21 cellular contexts compared by ENCODE assay signal in genomic region chr15:25563571-25563970, GRCh38.
DNase-seq lines count a peak whose midpoint lies in the region; ATAC-seq, FAIRE-seq and TF ChIP-seq lines count a peak whose summit lies in the region.
"Had no signal": no experiment of that assay in that cellular context is flagged by ENCODE, and none has a peak within 500 bp of the region (broad histone marks: within the 10 kb centered on the region; RNA-seq: fewer than 3 reads in every experiment).

No MANE protein-coding gene starts in this region.

- H3K9me3 Mint-ChIP-seq in GM23338 = no peaks in the 10 kb centered on the region; the same call in 1 of the 3 replicates

- no peak overlapping the region for H3K4me3 Mint-ChIP-seq in GM23338
- H3K4me3 Mint-ChIP-seq: B cell; CD4-positive, CD25-positive, alpha-beta regulatory T cell; CD8-positive, alpha-beta T cell had no signal

- H3K14ac ChIP-seq in H1 (ENCODE audit: insufficient read length) = no peak overlapping the region

- FAIRE-seq in H1 (lab: Jason Lieb, UNC) = no peak
- FAIRE-seq: A204.1, G401.6, GM12892, H54 had no signal

- H3K4me3 ChIP-seq in GM23338 (no peak overlapping the region), HUES64 (ENCODE audit: low read length) (no peak overlapping the region), H1 (ENCODE audit: extremely low read depth in 1 of 4, insufficient read depth in 2 of 4, low read depth in 3 of 4, low read length in 4 of 4) (no peak overlapping the region)
- H3K4me3 ChIP-seq: BLaER1, GM23248 had no signal

- H2BK12ac ChIP-seq in H1 (ENCODE audit: low read depth, low read length) = peak overlapping the region; percentile 55; the same call in 1 of the 2 replicates

- H3K9ac ChIP-seq in HUES64 (ENCODE audit: low read depth, low read length) = no peak overlapping the region
- H3K9ac ChIP-seq in H1 (replicated peaks in 1 of 4; ENCODE audit: extremely low read depth in 1 of 4, low read depth in 3 of 4, low read length in 3 of 4) = no peak overlapping the region
- H3K9ac ChIP-seq: BLaER1, GM23248 had no signal

- H4K20me1 ChIP-seq in GM23338 (replicated peaks; ENCODE audit: insufficient read depth) (no peaks in the 10 kb centered on the region), H1 (replicated peaks in 1 of 2; ENCODE audit: control insufficient read depth in 1 of 2, insufficient read depth in 2 of 2, low read length in 2 of 2) (no peaks in the 10 kb centered on the region)
- H4K20me1 ChIP-seq: BLaER1 had no signal

- H3K27me3 Mint-ChIP-seq in GM23338 (ENCODE audit: insufficient read depth, low read depth, poor library complexity) = peaks cover 7% of the 10 kb centered on the region
- H3K27me3 Mint-ChIP-seq: B cell; CD4-positive, CD25-positive, alpha-beta regulatory T cell had no signal

- H2AFZ ChIP-seq in GM23338 (0 out of 2 replicates have a peak overlapping the region, but pooled peaks have one; percentile 2), H1 (ENCODE audit: low read length) (no peak overlapping the region)
- H2AFZ ChIP-seq: GM23248 had no signal

- DNase-seq in GM23338 (ENCODE audit: low spot score) (peak; percentile 26), H1 (ENCODE audit: low read depth in 1 of 2, low spot score in 2 of 2) (no peak), NCI-H1048 (lab: John Stamatoyannopoulos, UW) (no peak), NOMO-1 treated with DMSO at 0.1 percent for 48 hours (lab: John Stamatoyannopoulos, UW; ENCODE audit: unreplicated experiment) (no peak)
- DNase-seq: Caco-2; CD4-positive, CD25-positive, alpha-beta regulatory T cell; CD8-positive, alpha-beta T cell; DMS153; DND-41; GM23248; HCEC 1CT had no signal

- 64% methylated on average over 4 of the region's 4 CpGs for WGBS in HUES64
- WGBS in H1 (ENCODE audit: extremely low coverage in 1 of 2, insufficient coverage in 1 of 2, insufficient read length in 1 of 2, insufficient replicate concordance in 2 of 2, low coverage in 1 of 2, low lambda C conversion rate in 2 of 2, missing lambda C conversion rate in 1 of 2), 2 experiments = 79% methylated on average over 4 of the region's 4 CpGs; no CpG with 5 or more reads in 1 of the 2 experiments

- CTCF ChIA-PET in H1 (lab: Charles Lee; ENCODE audit: partially characterized antibody) = no interaction called here

- H3K9me2 ChIP-seq in GM23338 (ENCODE audit: insufficient read depth) = peaks cover 4% of the 10 kb centered on the region

- H3K27ac Mint-ChIP-seq in GM23338 = no peak overlapping the region
- H3K27ac Mint-ChIP-seq: B cell; CD4-positive, CD25-positive, alpha-beta regulatory T cell; CD8-positive, alpha-beta T cell had no signal

- no peak overlapping the region for H4K8ac ChIP-seq in H1 (ENCODE audit: extremely low read depth, insufficient read depth, low read length)

- H3K4me1 Mint-ChIP-seq in GM23338 = peaks cover 24% of the 10 kb centered on the region
- H3K4me1 Mint-ChIP-seq: B cell; CD4-positive, CD25-positive, alpha-beta regulatory T cell had no signal

- H3K18ac ChIP-seq in H1 (ENCODE audit: extremely low read depth, low read length) = no peak overlapping the region

- no peak for TF ChIP-seq EP300 in H1 (IDR thresholded peaks at IDR 0.05; ENCODE audit: borderline replicate concordance in 1 of 2, low read depth in 2 of 2, low read length in 2 of 2)

- H3K27me3 ChIP-seq in GM23338 (ENCODE audit: insufficient read depth) = no peaks in the 10 kb centered on the region
- H3K27me3 ChIP-seq in HUES64 (ENCODE audit: insufficient read depth, low read length) = no peaks in the 10 kb centered on the region
- H3K27me3 ChIP-seq in H1 (replicated peaks in 1 of 4; ENCODE audit: control insufficient read depth in 3 of 4, extremely low read depth in 1 of 4, insufficient read depth in 3 of 4, low read length in 3 of 4) = no peaks in the 10 kb centered on the region; a peak in 1 of 7 replicates
- H3K27me3 ChIP-seq: BLaER1 had no signal

- H3F3A ChIP-seq in GM23338 (replicated peaks; ENCODE audit: low read depth) = no peaks in the 10 kb centered on the region

- H4K5ac ChIP-seq in H1 (ENCODE audit: insufficient read length, low read depth, low read length) = no peak overlapping the region

- H3K27ac ChIP-seq in GM23338 (ENCODE audit: low read depth) (no peak overlapping the region), HUES64 (ENCODE audit: low read depth, low read length) (peak overlapping the region; percentile 5; the same call in 1 of the 2 replicates), H1 (ENCODE audit: low read depth, low read length) (no peak overlapping the region)
- H3K27ac ChIP-seq: 22Rv1, BLaER1, C4-2B, GM23248 had no signal

- H2BK15ac ChIP-seq in H1 (ENCODE audit: low read length) = no peak overlapping the region

- TF ChIP-seq RAD21 in H1 (IDR thresholded peaks at IDR 0.05 in 1 of 2, conservative IDR thresholded peaks at IDR 0.05 in 1 of 2; ENCODE audit: low read depth in 2 of 2, low read length in 2 of 2) = no peak

- H2BK20ac ChIP-seq in H1 (ENCODE audit: low read length) = no peak overlapping the region

- TF ChIP-seq CTCF in GM23338 (conservative IDR thresholded peaks at IDR 0.05; ENCODE audit: low read depth in 2 of 2) (no peak), H1 (IDR thresholded peaks at IDR 0.05; ENCODE audit: control extremely low read depth in 1 of 3, insufficient read depth in 1 of 3, low read depth in 1 of 3, low read length in 3 of 3) (no peak)

- H4K91ac ChIP-seq in H1 (replicated peaks; ENCODE audit: insufficient read length, low read length) = no peak overlapping the region

- H3K36me3 ChIP-seq in GM23338 (ENCODE audit: insufficient read depth) (no peaks in the 10 kb centered on the region), HUES64 (ENCODE audit: insufficient read depth, low read length) (no peaks in the 10 kb centered on the region), H1 (ENCODE audit: control insufficient read depth in 2 of 4, insufficient read depth in 4 of 4, low read length in 3 of 4) (no peaks in the 10 kb centered on the region)
- H3K36me3 ChIP-seq: BLaER1 had no signal

- H3K4ac ChIP-seq in H1 (replicated peaks; ENCODE audit: insufficient read length, low read depth, low read length) = no peak overlapping the region

- H3K9me3 ChIP-seq in HUES64 (ENCODE audit: insufficient read depth, low read depth, low read length) (no peaks in the 10 kb centered on the region), H1 (ENCODE audit: insufficient read depth in 2 of 2, low read depth in 1 of 2, low read length in 1 of 2) (0 out of 4 replicates have a peak, but pooled peaks cover 0 to 3% of the 10 kb centered on the region in 2 experiments)
- H3K9me3 ChIP-seq: Caco-2 had no signal

- ATAC-seq in GM23338 (peak; percentile 34; the same call in 1 of the 3 replicates), HG03520 (IDR thresholded peaks at IDR 0.05; ENCODE audit: unreplicated experiment) (no peak)
- ATAC-seq: CD8-positive, alpha-beta T cell had no signal

- peaks cover 4% of the 10 kb centered on the region; the same call in 1 of the 3 replicates for H3K36me3 Mint-ChIP-seq in GM23338 (ENCODE audit: low read depth)
- H3K36me3 Mint-ChIP-seq: CD4-positive, CD25-positive, alpha-beta regulatory T cell; CD8-positive, alpha-beta T cell had no signal

- H3K4me1 ChIP-seq in GM23338 (ENCODE audit: insufficient read depth) (peaks cover 10% of the 10 kb centered on the region), HUES64 (ENCODE audit: insufficient read depth, low read length) (peaks cover 12% of the 10 kb centered on the region; the same call in 1 of the 2 replicates), H1 (replicated peaks in 1 of 4; ENCODE audit: control insufficient read depth in 3 of 4, insufficient read depth in 4 of 4, low read length in 3 of 4) (peaks cover 0 to 3% (median 2%) of the 10 kb centered on the region in 4 experiments; a peak in 4 of 7 replicates)
- H3K4me1 ChIP-seq: Caco-2 had no signal

- H3K56ac ChIP-seq in H1 (replicated peaks; ENCODE audit: insufficient read length, low read depth, low read length) = no peak overlapping the region

- no peak overlapping the region for H3K23ac ChIP-seq in H1 (ENCODE audit: insufficient read length)

- peak overlapping the region; percentile 59 for H3K4me2 ChIP-seq in GM23338
- no peak overlapping the region for H3K4me2 ChIP-seq in H1 (ENCODE audit: insufficient read depth in 1 of 2, low read depth in 2 of 2, low read length in 2 of 2)
- H3K4me2 ChIP-seq: BLaER1 had no signal

- 0 out of 2 replicates have a peak overlapping the region, but pooled peaks have one; percentile 5 for H2BK5ac ChIP-seq in H1 (ENCODE audit: low read depth, low read length)

- H2BK120ac ChIP-seq in H1 (replicated peaks; ENCODE audit: low read depth, low read length) = no peak overlapping the region

- no peak overlapping the region; the same call in 1 of the 2 replicates for H2AK5ac ChIP-seq in H1 (ENCODE audit: low read depth, low read length)

- no peaks in the 10 kb centered on the region for H3K23me2 ChIP-seq in H1 (ENCODE audit: low read depth, low read length)

- H3K79me1 ChIP-seq in H1 (ENCODE audit: low read depth, low read length) = no peaks in the 10 kb centered on the region

- POLR2A ChIA-PET in H1 (lab: Charles Lee; ENCODE audit: partially characterized antibody) = no interaction called here

- no peaks in the 10 kb centered on the region for H3K79me2 ChIP-seq in GM23338 (replicated peaks; ENCODE audit: insufficient read depth)
- no peaks in the 10 kb centered on the region for H3K79me2 ChIP-seq in H1 (ENCODE audit: control insufficient read depth in 1 of 2, insufficient read depth in 2 of 2, low read length in 2 of 2)

- no peak for TF ChIP-seq POLR2A in H1 (IDR thresholded peaks at IDR 0.05; ENCODE audit: control extremely low read depth in 1 of 2, low read depth in 2 of 2, low read length in 2 of 2)

TF ChIP-seq in GM23338, 12 proteins besides CTCF, POLR2A, EP300 and RAD21 (continues in another document):
- no peak for TF ChIP-seq ETS1 (IDR thresholded peaks at IDR 0.05)
- no peak for TF ChIP-seq EZH2 (IDR thresholded peaks at IDR 0.05; ENCODE audit: low read depth, unreplicated experiment)

TF ChIP-seq in H1, 55 proteins besides CTCF, POLR2A, EP300 and RAD21 (continues in another document):
- TF ChIP-seq TBP (IDR thresholded peaks at IDR 0.05; ENCODE audit: low read depth, low read length) (no peak), ASH2L (IDR thresholded peaks at IDR 0.05; ENCODE audit: low read length) (no peak), SAP30 (IDR thresholded peaks at IDR 0.05; ENCODE audit: insufficient read depth, insufficient replicate concordance, low read length) (no peak), YY1 (IDR thresholded peaks at IDR 0.05; ENCODE audit: low read depth, low read length) (no peak), KDM1A (IDR thresholded peaks at IDR 0.05; ENCODE audit: borderline replicate concordance, low read length) (no peak), CBX5 (IDR thresholded peaks at IDR 0.05; ENCODE audit: low read depth, low read length) (no peak), FOSL1 (IDR thresholded peaks at IDR 0.05; ENCODE audit: insufficient read depth, low read depth, low read length) (no peak), BCL11A (IDR thresholded peaks at IDR 0.05; ENCODE audit: low read depth in 2 of 2, low read length in 2 of 2) (no peak)
- TF ChIP-seq, protein P1, sequence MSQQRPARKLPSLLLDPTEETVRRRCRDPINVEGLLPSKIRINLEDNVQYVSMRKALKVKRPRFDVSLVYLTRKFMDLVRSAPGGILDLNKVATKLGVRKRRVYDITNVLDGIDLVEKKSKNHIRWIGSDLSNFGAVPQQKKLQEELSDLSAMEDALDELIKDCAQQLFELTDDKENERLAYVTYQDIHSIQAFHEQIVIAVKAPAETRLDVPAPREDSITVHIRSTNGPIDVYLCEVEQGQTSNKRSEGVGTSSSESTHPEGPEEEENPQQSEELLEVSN (IDR thresholded peaks at IDR 0.05) = no peak
